Comparison of ENCODE assay signal across 2 cellular contexts in the genomic region with DNA sequence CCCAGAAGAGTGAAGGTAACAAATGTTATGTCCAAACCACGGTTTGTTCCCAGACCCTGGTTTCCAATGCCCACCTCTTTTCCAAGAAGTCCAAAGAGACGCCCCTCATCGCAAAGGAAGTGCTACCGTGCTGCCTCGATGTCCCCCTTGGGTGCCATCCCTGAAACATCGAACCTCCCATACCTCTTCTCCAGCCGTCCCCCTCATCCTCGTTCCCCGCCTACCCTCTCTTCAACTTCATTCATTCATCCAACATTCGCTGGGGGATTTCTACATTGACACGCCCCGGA.
TF ChIP-seq lines count a peak whose summit lies in the region.

No MANE protein-coding gene starts in this region.

TF ChIP-seq in HEK293, 187 proteins besides CTCF, POLR2A, EP300 and RAD21:
- no peak for TF ChIP-seq ZFP69B (tag by site-specific recombination; IDR thresholded peaks at IDR 0.05)
- TF ChIP-seq ZNF585B (tag by site-specific recombination; IDR thresholded peaks at IDR 0.05) = no peak
- TF ChIP-seq ZNF140 (tag by site-specific recombination; IDR thresholded peaks at IDR 0.05) = no peak
- TF ChIP-seq ZNF555 (tag by site-specific recombination; conservative IDR thresholded peaks at IDR 0.05) = no peak

TF ChIP-seq in GM12878, 131 proteins besides CTCF, POLR2A, EP300 and RAD21:
- TF ChIP-seq WRNIP1 (IDR thresholded peaks at IDR 0.05; ENCODE audit: borderline replicate concordance, low read depth, low read length) (0 out of 2 replicates have a peak, but pooled peaks have one; percentile 29), SREBF1 (IDR thresholded peaks at IDR 0.05; ENCODE audit: low read length) (no peak), CHD4 (IDR thresholded peaks at IDR 0.05) (no peak), IKZF1 (conservative IDR thresholded peaks at IDR 0.05) (0 out of 2 replicates have a peak, but pooled peaks have one; percentile 23), SRF (IDR thresholded peaks at IDR 0.05; ENCODE audit: low read depth in 2 of 2, low read length in 2 of 2) (no peak), NBN (IDR thresholded peaks at IDR 0.05) (peak; percentile 7; the same call in 1 of the 2 replicates), SUPT20H (IDR thresholded peaks at IDR 0.05; ENCODE audit: borderline replicate concordance, control insufficient read depth, low read depth, low read length) (no peak), ZNF24 (IDR thresholded peaks at IDR 0.05) (peak; percentile 86), IRF4 (IDR thresholded peaks at IDR 0.05; ENCODE audit: low read depth, low read length) (no peak), TCF12 (IDR thresholded peaks at IDR 0.05; ENCODE audit: low read depth, low read length) (0 out of 2 replicates have a peak, but pooled peaks have one; percentile 1)
- TF ChIP-seq, protein P1, sequence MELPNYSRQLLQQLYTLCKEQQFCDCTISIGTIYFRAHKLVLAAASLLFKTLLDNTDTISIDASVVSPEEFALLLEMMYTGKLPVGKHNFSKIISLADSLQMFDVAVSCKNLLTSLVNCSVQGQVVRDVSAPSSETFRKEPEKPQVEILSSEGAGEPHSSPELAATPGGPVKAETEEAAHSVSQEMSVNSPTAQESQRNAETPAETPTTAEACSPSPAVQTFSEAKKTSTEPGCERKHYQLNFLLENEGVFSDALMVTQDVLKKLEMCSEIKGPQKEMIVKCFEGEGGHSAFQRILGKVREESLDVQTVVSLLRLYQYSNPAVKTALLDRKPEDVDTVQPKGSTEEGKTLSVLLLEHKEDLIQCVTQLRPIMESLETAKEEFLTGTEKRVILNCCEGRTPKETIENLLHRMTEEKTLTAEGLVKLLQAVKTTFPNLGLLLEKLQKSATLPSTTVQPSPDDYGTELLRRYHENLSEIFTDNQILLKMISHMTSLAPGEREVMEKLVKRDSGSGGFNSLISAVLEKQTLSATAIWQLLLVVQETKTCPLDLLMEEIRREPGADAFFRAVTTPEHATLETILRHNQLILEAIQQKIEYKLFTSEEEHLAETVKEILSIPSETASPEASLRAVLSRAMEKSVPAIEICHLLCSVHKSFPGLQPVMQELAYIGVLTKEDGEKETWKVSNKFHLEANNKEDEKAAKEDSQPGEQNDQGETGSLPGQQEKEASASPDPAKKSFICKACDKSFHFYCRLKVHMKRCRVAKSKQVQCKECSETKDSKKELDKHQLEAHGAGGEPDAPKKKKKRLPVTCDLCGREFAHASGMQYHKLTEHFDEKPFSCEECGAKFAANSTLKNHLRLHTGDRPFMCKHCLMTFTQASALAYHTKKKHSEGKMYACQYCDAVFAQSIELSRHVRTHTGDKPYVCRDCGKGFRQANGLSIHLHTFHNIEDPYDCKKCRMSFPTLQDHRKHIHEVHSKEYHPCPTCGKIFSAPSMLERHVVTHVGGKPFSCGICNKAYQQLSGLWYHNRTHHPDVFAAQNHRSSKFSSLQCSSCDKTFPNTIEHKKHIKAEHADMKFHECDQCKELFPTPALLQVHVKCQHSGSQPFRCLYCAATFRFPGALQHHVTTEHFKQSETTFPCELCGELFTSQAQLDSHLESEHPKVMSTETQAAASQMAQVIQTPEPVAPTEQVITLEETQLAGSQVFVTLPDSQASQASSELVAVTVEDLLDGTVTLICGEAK (IDR thresholded peaks at IDR 0.05; ENCODE audit: borderline replicate concordance) = no peak
